8 cellular contexts compared by ENCODE assay signal in genomic region chr9:136109351-136110081, GRCh38. TPM values are rescaled to one million over a fixed set of nuclear protein-coding genes. Genes with fewer than 3 reads are reported as not detected.
A peak's percentile ranks its signal among the peaks of the same experiment; 100 is the strongest.
DNase-seq lines count a peak whose midpoint lies in the region; ATAC-seq, FAIRE-seq and TF ChIP-seq lines count a peak whose summit lies in the region.

No MANE protein-coding gene starts in this region.

- peak overlapping the region in 1 of 2 donors; percentile 41 for H3K4me3 ChIP-seq in kidney (ENCODE audit: low read length in 2 of 2)

- no peak for FAIRE-seq in kidney (lab: Jason Lieb, UNC)

- ATAC-seq in GM19023 (IDR thresholded peaks at IDR 0.05; ENCODE audit: unreplicated experiment) (peak; percentile 75), HG03159 (IDR thresholded peaks at IDR 0.05; ENCODE audit: unreplicated experiment) (peak; percentile 68)

- H3K4me1 ChIP-seq in kidney (ENCODE audit: control insufficient read depth in 1 of 2, insufficient read depth in 1 of 2, low read depth in 1 of 2, low read length in 2 of 2) = peaks cover 0 to 19% of the 10 kb centered on the region in 2 donors

- H3K9me3 ChIP-seq in kidney (ENCODE audit: control insufficient read depth in 1 of 2, low read length in 2 of 2) = no peaks in the 10 kb centered on the region

- intact Hi-C loops in kidney (cut with DNase I) = no loop called here

- H3K27ac ChIP-seq in caudate nucleus (ENCODE audit: low read depth, low read length) = peak overlapping the region; percentile 74
- H3K27ac ChIP-seq in kidney (ENCODE audit: low read depth in 2 of 2, low read length in 2 of 2) = peak overlapping the region in 1 of 2 donors; percentile 65

- H3K9ac ChIP-seq in kidney (ENCODE audit: low read length in 2 of 2) = peak overlapping the region in 1 of 2 donors; percentile 46

- peak; percentile 97 for DNase-seq in AG08396 (ENCODE audit: low spot score)
- peak; percentile 91 for DNase-seq in NCI-H2227 (lab: John Stamatoyannopoulos, UW; ENCODE audit: unreplicated experiment)
- DNase-seq in activated CD4-positive, CD25-positive, alpha-beta regulatory T cell (lab: John Stamatoyannopoulos, UW) = peak; percentile 76 to 92 (median 84)
- peak; percentile 33 to 97 (median 87) for DNase-seq in caudate nucleus (lab: John Stamatoyannopoulos, UW)
- DNase-seq in kidney = peak; percentile 98
- DNase-seq in stimulated activated CD4-positive, alpha-beta T cell treated with anti-CD3 and anti-CD28 coated beads, Interleukin-15, amount 100 ng/mL, for 48 hours (ENCODE audit: low read depth in 2 of 2) = peak; percentile 88 to 91

- H3K36me3 ChIP-seq in kidney (ENCODE audit: control insufficient read depth in 1 of 2, insufficient read depth in 2 of 2, low read length in 2 of 2) = no peaks in the 10 kb centered on the region

- peak; percentile 11 for TF ChIP-seq CTCF in kidney (IDR thresholded peaks at IDR 0.05; ENCODE audit: borderline replicate concordance, extremely low read depth, insufficient read depth)

RNA-seq across cellular contexts. Expression of gene TMEM250, which starts 9.2 kb away (rescaled TPM):
- total RNA-seq in kidney = 33.1 TPM
- 22.2 TPM for polyA plus RNA-seq in kidney (ENCODE audit: insufficient read depth, low read depth, low replicate concordance)

RNA-seq across cellular contexts. Expression of gene NACC2, which starts 14.4 kb away (rescaled TPM):
- 30.9 TPM for total RNA-seq in kidney
- polyA plus RNA-seq in kidney (ENCODE audit: insufficient read depth, low read depth, low replicate concordance) = 7.1 TPM
